Comparison of ENCODE assay signal across 2 cellular contexts in the genomic region with DNA sequence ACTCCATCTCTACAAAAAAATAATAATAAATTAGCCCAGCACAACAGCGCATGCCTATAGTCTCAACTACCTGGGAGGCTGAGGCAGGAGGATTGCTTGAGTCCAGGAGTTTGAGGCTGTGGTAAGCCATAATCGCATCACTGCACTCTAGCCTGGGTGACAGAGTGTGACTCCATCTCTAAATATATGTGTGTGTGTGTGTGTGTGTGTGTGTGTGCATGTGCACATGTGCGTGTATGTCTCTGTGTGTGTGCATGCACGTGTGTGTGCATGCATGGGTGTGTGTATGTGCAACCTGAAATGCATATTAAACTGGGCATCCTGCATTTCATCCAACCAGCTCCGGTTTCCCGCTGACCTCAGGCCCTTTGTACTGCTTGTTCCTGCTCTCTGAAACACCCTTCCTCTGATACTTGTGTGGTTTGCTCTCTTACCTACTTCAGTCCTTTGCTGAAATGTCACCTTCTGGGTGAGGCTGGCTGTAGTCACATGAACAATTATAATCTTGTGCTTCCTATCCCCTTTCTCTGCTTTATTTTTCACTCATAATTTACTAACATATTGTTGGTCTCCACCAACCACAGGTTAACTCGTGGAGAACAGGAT.
TF ChIP-seq lines count a peak whose summit lies in the region.

No MANE protein-coding gene starts in this region.

TF ChIP-seq in A549, 52 proteins besides CTCF, POLR2A, EP300 and RAD21:
- no peak for TF ChIP-seq RFX5 (IDR thresholded peaks at IDR 0.05)
- TF ChIP-seq, protein P1, sequence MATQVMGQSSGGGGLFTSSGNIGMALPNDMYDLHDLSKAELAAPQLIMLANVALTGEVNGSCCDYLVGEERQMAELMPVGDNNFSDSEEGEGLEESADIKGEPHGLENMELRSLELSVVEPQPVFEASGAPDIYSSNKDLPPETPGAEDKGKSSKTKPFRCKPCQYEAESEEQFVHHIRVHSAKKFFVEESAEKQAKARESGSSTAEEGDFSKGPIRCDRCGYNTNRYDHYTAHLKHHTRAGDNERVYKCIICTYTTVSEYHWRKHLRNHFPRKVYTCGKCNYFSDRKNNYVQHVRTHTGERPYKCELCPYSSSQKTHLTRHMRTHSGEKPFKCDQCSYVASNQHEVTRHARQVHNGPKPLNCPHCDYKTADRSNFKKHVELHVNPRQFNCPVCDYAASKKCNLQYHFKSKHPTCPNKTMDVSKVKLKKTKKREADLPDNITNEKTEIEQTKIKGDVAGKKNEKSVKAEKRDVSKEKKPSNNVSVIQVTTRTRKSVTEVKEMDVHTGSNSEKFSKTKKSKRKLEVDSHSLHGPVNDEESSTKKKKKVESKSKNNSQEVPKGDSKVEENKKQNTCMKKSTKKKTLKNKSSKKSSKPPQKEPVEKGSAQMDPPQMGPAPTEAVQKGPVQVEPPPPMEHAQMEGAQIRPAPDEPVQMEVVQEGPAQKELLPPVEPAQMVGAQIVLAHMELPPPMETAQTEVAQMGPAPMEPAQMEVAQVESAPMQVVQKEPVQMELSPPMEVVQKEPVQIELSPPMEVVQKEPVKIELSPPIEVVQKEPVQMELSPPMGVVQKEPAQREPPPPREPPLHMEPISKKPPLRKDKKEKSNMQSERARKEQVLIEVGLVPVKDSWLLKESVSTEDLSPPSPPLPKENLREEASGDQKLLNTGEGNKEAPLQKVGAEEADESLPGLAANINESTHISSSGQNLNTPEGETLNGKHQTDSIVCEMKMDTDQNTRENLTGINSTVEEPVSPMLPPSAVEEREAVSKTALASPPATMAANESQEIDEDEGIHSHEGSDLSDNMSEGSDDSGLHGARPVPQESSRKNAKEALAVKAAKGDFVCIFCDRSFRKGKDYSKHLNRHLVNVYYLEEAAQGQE (IDR thresholded peaks at IDR 0.05), result no peak
- TF ChIP-seq, protein P2, sequence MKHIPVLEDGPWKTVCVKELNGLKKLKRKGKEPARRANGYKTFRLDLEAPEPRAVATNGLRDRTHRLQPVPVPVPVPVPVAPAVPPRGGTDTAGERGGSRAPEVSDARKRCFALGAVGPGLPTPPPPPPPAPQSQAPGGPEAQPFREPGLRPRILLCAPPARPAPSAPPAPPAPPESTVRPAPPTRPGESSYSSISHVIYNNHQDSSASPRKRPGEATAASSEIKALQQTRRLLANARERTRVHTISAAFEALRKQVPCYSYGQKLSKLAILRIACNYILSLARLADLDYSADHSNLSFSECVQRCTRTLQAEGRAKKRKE (CRISPR knock-in tag; IDR thresholded peaks at IDR 0.05; ENCODE audit: low read depth), result no peak
- no peak for TF ChIP-seq NR3C1 (IDR thresholded peaks at IDR 0.05)
- TF ChIP-seq, protein P3, sequence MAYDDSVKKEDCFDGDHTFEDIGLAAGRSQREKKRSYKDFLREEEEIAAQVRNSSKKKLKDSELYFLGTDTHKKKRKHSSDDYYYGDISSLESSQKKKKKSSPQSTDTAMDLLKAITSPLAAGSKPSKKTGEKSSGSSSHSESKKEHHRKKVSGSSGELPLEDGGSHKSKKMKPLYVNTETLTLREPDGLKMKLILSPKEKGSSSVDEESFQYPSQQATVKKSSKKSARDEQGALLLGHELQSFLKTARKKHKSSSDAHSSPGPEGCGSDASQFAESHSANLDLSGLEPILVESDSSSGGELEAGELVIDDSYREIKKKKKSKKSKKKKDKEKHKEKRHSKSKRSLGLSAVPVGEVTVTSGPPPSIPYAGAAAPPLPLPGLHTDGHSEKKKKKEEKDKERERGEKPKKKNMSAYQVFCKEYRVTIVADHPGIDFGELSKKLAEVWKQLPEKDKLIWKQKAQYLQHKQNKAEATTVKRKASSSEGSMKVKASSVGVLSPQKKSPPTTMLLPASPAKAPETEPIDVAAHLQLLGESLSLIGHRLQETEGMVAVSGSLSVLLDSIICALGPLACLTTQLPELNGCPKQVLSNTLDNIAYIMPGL (CRISPR knock-in tag; IDR thresholded peaks at IDR 0.05; ENCODE audit: borderline replicate concordance), result no peak
- no peak for TF ChIP-seq NPAS2 (CRISPR knock-in tag; IDR thresholded peaks at IDR 0.05; ENCODE audit: borderline replicate concordance)
- no peak for TF ChIP-seq MYC (IDR thresholded peaks at IDR 0.05; ENCODE audit: borderline replicate concordance, low read length)
- TF ChIP-seq CBX2 (IDR thresholded peaks at IDR 0.05; ENCODE audit: borderline replicate concordance, low read depth), result no peak
- TF ChIP-seq, protein P4, sequence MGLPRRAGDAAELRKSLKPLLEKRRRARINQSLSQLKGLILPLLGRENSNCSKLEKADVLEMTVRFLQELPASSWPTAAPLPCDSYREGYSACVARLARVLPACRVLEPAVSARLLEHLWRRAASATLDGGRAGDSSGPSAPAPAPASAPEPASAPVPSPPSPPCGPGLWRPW (IDR thresholded peaks at IDR 0.05), result no peak
- TF ChIP-seq KDM5A (IDR thresholded peaks at IDR 0.05), result no peak
- no peak for TF ChIP-seq JUN (IDR thresholded peaks at IDR 0.05)
- TF ChIP-seq CBX8 (IDR thresholded peaks at IDR 0.05), result no peak
- no peak for TF ChIP-seq CEBPB (IDR thresholded peaks at IDR 0.05)
- TF ChIP-seq SMC3 (IDR thresholded peaks at IDR 0.05), result no peak
- no peak for TF ChIP-seq ZSCAN20 (CRISPR knock-in tag; IDR thresholded peaks at IDR 0.05)
- TF ChIP-seq HOXA7 (CRISPR knock-in tag; IDR thresholded peaks at IDR 0.05), result no peak
- no peak for TF ChIP-seq SREBF2 (IDR thresholded peaks at IDR 0.05)

TF ChIP-seq in HCT116, 20 proteins besides CTCF, POLR2A, EP300 and RAD21:
- TF ChIP-seq EZH2 (IDR thresholded peaks at IDR 0.05) (no peak), ZNF274 (IDR thresholded peaks at IDR 0.05; ENCODE audit: low read depth, low read length) (no peak), TCF7L2 (IDR thresholded peaks at IDR 0.05; ENCODE audit: borderline replicate concordance, extremely low read depth, insufficient read depth, insufficient read length) (no peak), POLR2AphosphoS5 (IDR thresholded peaks at IDR 0.05; ENCODE audit: low read depth, low read length) (no peak), SP1 (IDR thresholded peaks at IDR 0.05; ENCODE audit: low read depth) (no peak), JUND (IDR thresholded peaks at IDR 0.05) (no peak), EGR1 (IDR thresholded peaks at IDR 0.05; ENCODE audit: low read depth) (no peak), SRF (IDR thresholded peaks at IDR 0.05; ENCODE audit: low read depth) (no peak)
- TF ChIP-seq, protein P1 (IDR thresholded peaks at IDR 0.05; ENCODE audit: low read depth), result no peak
- TF ChIP-seq, protein P5, sequence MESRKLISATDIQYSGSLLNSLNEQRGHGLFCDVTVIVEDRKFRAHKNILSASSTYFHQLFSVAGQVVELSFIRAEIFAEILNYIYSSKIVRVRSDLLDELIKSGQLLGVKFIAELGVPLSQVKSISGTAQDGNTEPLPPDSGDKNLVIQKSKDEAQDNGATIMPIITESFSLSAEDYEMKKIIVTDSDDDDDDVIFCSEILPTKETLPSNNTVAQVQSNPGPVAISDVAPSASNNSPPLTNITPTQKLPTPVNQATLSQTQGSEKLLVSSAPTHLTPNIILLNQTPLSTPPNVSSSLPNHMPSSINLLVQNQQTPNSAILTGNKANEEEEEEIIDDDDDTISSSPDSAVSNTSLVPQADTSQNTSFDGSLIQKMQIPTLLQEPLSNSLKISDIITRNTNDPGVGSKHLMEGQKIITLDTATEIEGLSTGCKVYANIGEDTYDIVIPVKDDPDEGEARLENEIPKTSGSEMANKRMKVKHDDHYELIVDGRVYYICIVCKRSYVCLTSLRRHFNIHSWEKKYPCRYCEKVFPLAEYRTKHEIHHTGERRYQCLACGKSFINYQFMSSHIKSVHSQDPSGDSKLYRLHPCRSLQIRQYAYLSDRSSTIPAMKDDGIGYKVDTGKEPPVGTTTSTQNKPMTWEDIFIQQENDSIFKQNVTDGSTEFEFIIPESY (IDR thresholded peaks at IDR 0.05; ENCODE audit: extremely low read depth, insufficient replicate concordance, low read length), result no peak
- TF ChIP-seq, protein P6, sequence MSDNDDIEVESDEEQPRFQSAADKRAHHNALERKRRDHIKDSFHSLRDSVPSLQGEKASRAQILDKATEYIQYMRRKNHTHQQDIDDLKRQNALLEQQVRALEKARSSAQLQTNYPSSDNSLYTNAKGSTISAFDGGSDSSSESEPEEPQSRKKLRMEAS (IDR thresholded peaks at IDR 0.05), result no peak
TF ChIP-seq in HCT116: peak in this region for 0.
